Comparison of ENCODE assay signal across 15 cellular contexts in the genomic region with DNA sequence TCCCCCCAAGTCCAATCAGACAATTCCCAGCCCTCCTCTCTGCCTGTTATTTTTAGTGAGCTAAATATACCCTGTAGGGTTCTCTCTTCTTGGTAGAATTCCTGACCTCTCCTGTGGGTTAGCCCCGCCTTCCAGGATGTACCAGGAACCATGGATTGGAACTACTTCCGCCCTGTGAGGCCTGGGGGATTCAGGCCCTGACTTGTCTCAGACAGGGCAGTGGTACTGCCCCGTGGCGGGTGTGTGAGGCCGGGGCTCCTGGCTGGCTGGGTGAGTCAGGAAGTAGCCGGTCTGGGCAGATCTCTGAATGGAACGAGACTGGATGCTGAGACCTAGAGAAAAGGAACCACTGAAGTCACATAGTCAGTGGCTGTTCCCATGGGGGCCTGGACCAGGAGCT. TPM values are rescaled to one million over a fixed set of nuclear protein-coding genes. Genes with fewer than 3 reads are reported as not detected.
DNase-seq lines count a peak whose midpoint lies in the region; ATAC-seq, FAIRE-seq and TF ChIP-seq lines count a peak whose summit lies in the region.
"Had no signal": no experiment of that assay in that cellular context is flagged by ENCODE, and none has a peak within 500 bp of the region (broad histone marks: within the 10 kb centered on the region; RNA-seq: fewer than 3 reads in every experiment).

No MANE protein-coding gene starts in this region.

- ATAC-seq in HG02763 (IDR thresholded peaks at IDR 0.05; ENCODE audit: unreplicated experiment): no peak
- ATAC-seq: activated T-cell treated with anti-CD3 and anti-CD28 coated beads, Interleukin-2, amount 50 U/mL, for 4 hours had no signal

- BruUV-seq in Calu3 (replicated peaks; lab: Mats Ljungman, UMichigan): no TSS peak

- no peak for FAIRE-seq in kidney (lab: Jason Lieb, UNC)
- FAIRE-seq: endometrium, RCC 7860 had no signal

- DNase-seq in Calu3 (peak; percentile 51), dermis microvascular lymphatic vessel endothelial cell (ENCODE audit: low read depth in 2 of 2) (peak; percentile 71 to 83), kidney (no peak), trophoblast cell (peak in 1 of 2 donors; percentile 61), NCI-H69 (lab: John Stamatoyannopoulos, UW) (no peak), GM19238 (ENCODE audit: insufficient read length, low spot score) (no peak), iPS-NIHi7 (ENCODE audit: extremely low spot score) (no peak)
- DNase-seq: activated CD4-positive, alpha-beta T cell treated with anti-CD3 and anti-CD28 coated beads, Interleukin-2, amount 10 ng/mL, durations not matched to agents 24 days and 14 days; activated T-cell treated with anti-CD3 and anti-CD28 coated beads, Interleukin-2, amount 50 U/mL, for 4 hours; anterior cingulate cortex; NCI-H1092 treated with DMSO at 0.1 percent for 48 hours had no signal

- peaks cover 20% of the 10 kb centered on the region for H3K79me1 ChIP-seq in trophoblast cell (ENCODE audit: low read length)

- H2BK12ac ChIP-seq in trophoblast cell (ENCODE audit: low read length): no peak overlapping the region

- no peaks in the 10 kb centered on the region for H3K9me3 ChIP-seq in kidney (ENCODE audit: control insufficient read depth in 1 of 2, low read length in 2 of 2)
- H3K9me3 ChIP-seq in trophoblast cell (ENCODE audit: insufficient read depth, low read depth, low read length): peaks cover 3% of the 10 kb centered on the region

- no peak overlapping the region for H3K23ac ChIP-seq in trophoblast cell (ENCODE audit: low read length)

- H3K4me1 Mint-ChIP-seq in Calu3 (ENCODE audit: low read depth, unreplicated experiment): peaks cover 22% of the 10 kb centered on the region
- H3K4me1 Mint-ChIP-seq: activated CD4-positive, alpha-beta T cell treated with anti-CD3 and anti-CD28 coated beads, Interleukin-2, amount 10 ng/mL, durations not matched to agents 24 days and 14 days had no signal

- H3K36me3 Mint-ChIP-seq in Calu3 (ENCODE audit: insufficient read depth, unreplicated experiment): no peaks in the 10 kb centered on the region

- peak overlapping the region; percentile 49 to 63 for H3K27ac ChIP-seq in kidney (ENCODE audit: low read depth in 2 of 2, low read length in 2 of 2)
- no peak overlapping the region for H3K27ac ChIP-seq in trophoblast cell (ENCODE audit: low read depth, low read length)

- peak overlapping the region; percentile 33 for H3K27ac Mint-ChIP-seq in Calu3 (ENCODE audit: unreplicated experiment)
- H3K27ac Mint-ChIP-seq: activated CD4-positive, alpha-beta T cell treated with anti-CD3 and anti-CD28 coated beads, Interleukin-2, amount 10 ng/mL, durations not matched to agents 24 days and 14 days; T-helper 2 cell treated with Interferon-gamma antibody and Interleukin-4, amounts not matched to agents 5 μg/mL and 100 μg/mL, for 36 hours had no signal

- H3K27me3 ChIP-seq in trophoblast cell (ENCODE audit: insufficient read depth, low read length): no peaks in the 10 kb centered on the region

- intact Hi-C loops in Calu3 (cut with micrococcal nuclease; ENCODE audit: unreplicated experiment) (no loop called here), kidney (cut with DNase I) (loop anchor here (5.0 kb wide), 1 partner anchor 207 kb away; no protein-coding TSS in a partner anchor)

- H3K14ac ChIP-seq in trophoblast cell (ENCODE audit: low read length): no peak overlapping the region

- no peak overlapping the region for H3K4me3 Mint-ChIP-seq in Calu3 (ENCODE audit: low read depth, unreplicated experiment)
- H3K4me3 Mint-ChIP-seq: activated CD4-positive, alpha-beta T cell treated with anti-CD3 and anti-CD28 coated beads, Interleukin-2, amount 10 ng/mL, durations not matched to agents 24 days and 14 days; activated T-cell treated with anti-CD3 and anti-CD28 coated beads, Interleukin-2, amount 50 U/mL, for 4 hours; T-helper 2 cell treated with Interferon-gamma antibody and Interleukin-4, amounts not matched to agents 5 μg/mL and 100 μg/mL, for 36 hours had no signal

- no peaks in the 10 kb centered on the region for H3K27me3 Mint-ChIP-seq in Calu3 (ENCODE audit: unreplicated experiment)
- H3K27me3 Mint-ChIP-seq: activated CD4-positive, alpha-beta T cell treated with anti-CD3 and anti-CD28 coated beads, Interleukin-2, amount 10 ng/mL, durations not matched to agents 24 days and 14 days had no signal

- H3K4me2 ChIP-seq in trophoblast cell (ENCODE audit: low read length): no peak overlapping the region

- peak overlapping the region; percentile 8 for H2AFZ ChIP-seq in trophoblast cell (ENCODE audit: insufficient read depth, low read length, poor library complexity)

- H4K91ac ChIP-seq in trophoblast cell (ENCODE audit: low read depth, low read length): no peak overlapping the region

- CTCF ChIA-PET in Calu3 (lab: Charles Lee): interaction anchor here (0.6 kb wide), 1 partner anchor 438 kb away, joined by 7 read pairs; no protein-coding TSS in a partner anchor

- no peak overlapping the region for H2BK5ac ChIP-seq in trophoblast cell (ENCODE audit: low read depth, low read length, poor library complexity)

- H3K4me3 ChIP-seq in kidney (ENCODE audit: low read length in 2 of 2) (no peak overlapping the region), trophoblast cell (ENCODE audit: low read depth, low read length) (no peak overlapping the region)

- H3K18ac ChIP-seq in trophoblast cell (ENCODE audit: low read length): no peak overlapping the region

- H4K12ac ChIP-seq in trophoblast cell (ENCODE audit: low read depth, low read length): no peak overlapping the region

- no peaks in the 10 kb centered on the region for H3K79me2 ChIP-seq in trophoblast cell (ENCODE audit: control insufficient read depth, insufficient read depth, low read length, poor library complexity)

- peak overlapping the region; percentile 5 for H4K8ac ChIP-seq in trophoblast cell (ENCODE audit: low read depth, low read length)

- WGBS in trophoblast cell (ENCODE audit: extremely low coverage, insufficient coverage, insufficient read length): no CpG with 5 or more reads among the region's 7 CpGs

- H3K36me3 ChIP-seq in kidney (ENCODE audit: control insufficient read depth in 1 of 2, insufficient read depth in 2 of 2, low read length in 2 of 2) (no peaks in the 10 kb centered on the region), trophoblast cell (ENCODE audit: control insufficient read depth in 1 of 2, insufficient read depth in 2 of 2, low read length in 2 of 2) (peaks cover 4 to 5% of the 10 kb centered on the region in 2 experiments)

- H3K4ac ChIP-seq in trophoblast cell (ENCODE audit: low read depth, low read length): no peak overlapping the region

- no peak overlapping the region for H2AK5ac ChIP-seq in trophoblast cell (ENCODE audit: low read length)

- no peak overlapping the region for H3K9ac ChIP-seq in kidney (ENCODE audit: low read length in 2 of 2)
- no peak overlapping the region for H3K9ac ChIP-seq in trophoblast cell (ENCODE audit: low read length)

- H3K4me1 ChIP-seq in kidney (ENCODE audit: control insufficient read depth in 1 of 2, insufficient read depth in 1 of 2, low read depth in 1 of 2, low read length in 2 of 2): peaks cover 0 to 5% of the 10 kb centered on the region in 2 donors
- H3K4me1 ChIP-seq in trophoblast cell (ENCODE audit: control insufficient read depth in 1 of 2, insufficient read depth in 2 of 2, low read length in 2 of 2): peaks cover 25 to 29% of the 10 kb centered on the region in 2 experiments

- no peak overlapping the region for H2BK120ac ChIP-seq in trophoblast cell (ENCODE audit: insufficient read depth, low read length, poor library complexity)

- TF ChIP-seq CTCF in Calu3 (IDR thresholded peaks at IDR 0.05; ENCODE audit: unreplicated experiment) (no peak), kidney (IDR thresholded peaks at IDR 0.05; ENCODE audit: borderline replicate concordance, extremely low read depth, insufficient read depth) (no peak)

- no peaks in the 10 kb centered on the region for H3K9me3 Mint-ChIP-seq in Calu3 (ENCODE audit: low read depth, unreplicated experiment)
- H3K9me3 Mint-ChIP-seq: activated CD4-positive, alpha-beta T cell treated with anti-CD3 and anti-CD28 coated beads, Interleukin-2, amount 10 ng/mL, durations not matched to agents 24 days and 14 days; activated T-cell treated with anti-CD3 and anti-CD28 coated beads, Interleukin-2, amount 50 U/mL, for 4 hours; T-helper 2 cell treated with Interferon-gamma antibody and Interleukin-4, amounts not matched to agents 5 μg/mL and 100 μg/mL, for 36 hours had no signal

RNA-seq across cellular contexts. Expression of gene DYSF, which starts 50.5 kb away (rescaled TPM):
- 1.4 and 3.2 TPM in 2 replicates for total RNA-seq in Calu3 (2022)
- total RNA-seq in dermis microvascular lymphatic vessel endothelial cell: 47.2 and 85.9 TPM in 2 replicates
- total RNA-seq in kidney: 19.8 TPM
- polyA plus RNA-seq in kidney (ENCODE audit: insufficient read depth, low read depth, low replicate concordance): 11.3 TPM
- polyA plus RNA-seq in trophoblast cell (2013): 39.9 and 45.3 TPM in 2 replicates
- total RNA-seq: activated CD4-positive, alpha-beta T cell treated with anti-CD3 and anti-CD28 coated beads, Interleukin-2, amount 10 ng/mL, durations not matched to agents 24 days and 14 days had no signal

Comparison
In these comparisons a context has a peak if more than half of its experiments do, and no peak if none do; other contexts are left out.
1. DNase-seq: peak in Calu3 (single experiment) and dermis microvascular lymphatic vessel endothelial cell (2 of 2); none in kidney (single experiment), NCI-H69 (single experiment), GM19238 (single experiment) and iPS-NIHi7 (single experiment).